In genomic region chr1:112344754-112345423, GRCh38 we compare ENCODE assay signal across 13 cellular contexts. TPM values are rescaled to one million over a fixed set of nuclear protein-coding genes. Genes with fewer than 3 reads are reported as not detected.
A peak's percentile ranks its signal among the peaks of the same experiment; 100 is the strongest.
DNase-seq lines count a peak whose midpoint lies in the region; ATAC-seq and TF ChIP-seq lines count a peak whose summit lies in the region.
"Had no signal": no experiment of that assay in that cellular context is flagged by ENCODE, and none has a peak within 500 bp of the region (broad histone marks: within the 10 kb centered on the region; RNA-seq: fewer than 3 reads in every experiment).

No MANE protein-coding gene starts in this region.

- POLR2A ChIA-PET in activated CD4-positive, alpha-beta memory T cell treated with anti-CD3 and anti-CD28 coated beads, Interleukin-2, amount 10 ng/mL, durations not matched to agents 7 days and 5 days (lab: Charles Lee): no interaction called here
- POLR2A ChIA-PET in RWPE1 (lab: Yijun Ruan, JAX; ENCODE audit: low non-redundant PET): no interaction called here

- no peaks in the 10 kb centered on the region for H3K79me1 ChIP-seq in mesenchymal stem cell (replicated peaks; ENCODE audit: low read length, poor library complexity, severe bottlenecking)

- H3K9me3 ChIP-seq in DND-41 (ENCODE audit: insufficient read depth, low read length, severe bottlenecking) (no peaks in the 10 kb centered on the region), mesenchymal stem cell (ENCODE audit: control insufficient read depth, low read length) (no peaks in the 10 kb centered on the region)
- H3K9me3 ChIP-seq: BE2C had no signal

- no peak overlapping the region for H3K4me3 Mint-ChIP-seq in activated CD4-positive, alpha-beta memory T cell treated with anti-CD3 and anti-CD28 coated beads, Interleukin-2, amount 10 ng/mL, durations not matched to agents 7 days and 5 days
- H3K4me3 Mint-ChIP-seq: immature natural killer cell had no signal

- H3K4ac ChIP-seq in mesenchymal stem cell (ENCODE audit: low read depth in 1 of 2, low read length in 2 of 2): no peak overlapping the region

- no peaks in the 10 kb centered on the region for H3K9me3 Mint-ChIP-seq in activated CD4-positive, alpha-beta memory T cell treated with anti-CD3 and anti-CD28 coated beads, Interleukin-2, amount 10 ng/mL, durations not matched to agents 7 days and 5 days

- ATAC-seq in DND-41 (ENCODE audit: insufficient read depth, low read depth) (peak; percentile 99), GM21825 (IDR thresholded peaks at IDR 0.05; ENCODE audit: unreplicated experiment) (peak; percentile 65), GM21786 (IDR thresholded peaks at IDR 0.05; ENCODE audit: unreplicated experiment) (no peak), HG03108 (IDR thresholded peaks at IDR 0.05; ENCODE audit: unreplicated experiment) (no peak), GM21723 (IDR thresholded peaks at IDR 0.05; ENCODE audit: unreplicated experiment) (no peak)

- H4K8ac ChIP-seq in mesenchymal stem cell (ENCODE audit: low read length): no peak overlapping the region

- no peak overlapping the region for H3K27ac ChIP-seq in DND-41 (ENCODE audit: low read length)
- H3K27ac ChIP-seq in mesenchymal stem cell (ENCODE audit: low read length, poor library complexity, severe bottlenecking): no peak overlapping the region
- no peak overlapping the region for H3K27ac ChIP-seq in RWPE1

- 0 out of 2 replicates have a peak, but pooled peaks cover 3% of the 10 kb centered on the region for H4K20me1 ChIP-seq in DND-41 (ENCODE audit: insufficient read depth, low read length)

- H3K9ac ChIP-seq in DND-41 (ENCODE audit: low read depth, low read length): no peak overlapping the region
- H3K9ac ChIP-seq in mesenchymal stem cell (ENCODE audit: low read length): no peak overlapping the region

- no peak overlapping the region for H2BK12ac ChIP-seq in mesenchymal stem cell (ENCODE audit: low read length in 2 of 2)

- no peak overlapping the region for H4K91ac ChIP-seq in mesenchymal stem cell (ENCODE audit: low read length)

- no peaks in the 10 kb centered on the region for H3K79me2 ChIP-seq in DND-41 (ENCODE audit: insufficient read depth, low read length)

- peak overlapping the region; percentile 22 for H3K27ac Mint-ChIP-seq in activated CD4-positive, alpha-beta memory T cell treated with anti-CD3 and anti-CD28 coated beads, Interleukin-2, amount 10 ng/mL, durations not matched to agents 7 days and 5 days
- H3K27ac Mint-ChIP-seq: immature natural killer cell had no signal

- H2AFZ ChIP-seq in DND-41 (ENCODE audit: low read depth, low read length): no peak overlapping the region
- no peak overlapping the region for H2AFZ ChIP-seq in mesenchymal stem cell (ENCODE audit: low read depth, low read length)

- H3K4me1 ChIP-seq in DND-41 (ENCODE audit: insufficient read depth, low read length): peaks cover 18% of the 10 kb centered on the region
- no peaks in the 10 kb centered on the region for H3K4me1 ChIP-seq in mesenchymal stem cell (ENCODE audit: control insufficient read depth, insufficient read depth, low read depth, low read length)
- H3K4me1 ChIP-seq: BE2C had no signal

- H3K23ac ChIP-seq in mesenchymal stem cell (ENCODE audit: low read length in 2 of 2): no peak overlapping the region

- no peak overlapping the region for H3K14ac ChIP-seq in mesenchymal stem cell (ENCODE audit: low read length in 2 of 2)

- no peak overlapping the region for H2BK120ac ChIP-seq in mesenchymal stem cell (ENCODE audit: low read depth, low read length)

- peaks cover 12% of the 10 kb centered on the region for H3K27me3 Mint-ChIP-seq in activated CD4-positive, alpha-beta memory T cell treated with anti-CD3 and anti-CD28 coated beads, Interleukin-2, amount 10 ng/mL, durations not matched to agents 7 days and 5 days

- H3K36me3 ChIP-seq in DND-41 (ENCODE audit: insufficient read depth, low read length): no peaks in the 10 kb centered on the region
- no peaks in the 10 kb centered on the region for H3K36me3 ChIP-seq in mesenchymal stem cell (ENCODE audit: control insufficient read depth in 1 of 2, insufficient read depth in 2 of 2, low read depth in 1 of 2, low read length in 2 of 2)
- H3K36me3 ChIP-seq: BE2C had no signal

- H2BK5ac ChIP-seq in mesenchymal stem cell (ENCODE audit: low read depth, low read length, poor library complexity, severe bottlenecking): no peak overlapping the region

- peaks cover 18% of the 10 kb centered on the region for H3K4me1 Mint-ChIP-seq in activated CD4-positive, alpha-beta memory T cell treated with anti-CD3 and anti-CD28 coated beads, Interleukin-2, amount 10 ng/mL, durations not matched to agents 7 days and 5 days

- no peak overlapping the region for H2AK5ac ChIP-seq in mesenchymal stem cell (ENCODE audit: low read length, severe bottlenecking)

- H2BK15ac ChIP-seq in mesenchymal stem cell (ENCODE audit: low read depth, poor library complexity, severe bottlenecking): peak overlapping the region; percentile 23

- CTCF ChIA-PET in activated CD4-positive, alpha-beta memory T cell treated with anti-CD3 and anti-CD28 coated beads, Interleukin-2, amount 10 ng/mL, durations not matched to agents 7 days and 5 days (lab: Charles Lee): interaction anchor here (1.7 to 4.0 kb wide), 2 partner anchors 13 to 46 kb away, joined by 4 to 15 read pairs; no protein-coding TSS in a partner anchor
- CTCF ChIA-PET in RWPE1 (lab: Yijun Ruan, JAX): interaction anchor here (0.6 kb wide), 1 partner anchor 603 kb away, joined by 3 read pairs; no protein-coding TSS in a partner anchor

- H3K4me3 ChIP-seq in DND-41 (ENCODE audit: low read depth in 1 of 2, low read length in 2 of 2): no peak overlapping the region
- H3K4me3 ChIP-seq in mesenchymal stem cell (ENCODE audit: insufficient read depth in 1 of 2, low read depth in 1 of 2, low read length in 2 of 2): no peak overlapping the region

- DNase-seq in DND-41: peak; percentile 62
- peak; percentile 19 for DNase-seq in activated CD4-positive, alpha-beta memory T cell treated with anti-CD3 and anti-CD28 coated beads, Interleukin-2, amount 10 ng/mL, durations not matched to agents 7 days and 5 days
- no peak for DNase-seq in mesenchymal stem cell
- DNase-seq in RWPE1 (ENCODE audit: low spot score): no peak
- DNase-seq: activated CD4-positive, alpha-beta T cell treated with anti-CD3 and anti-CD28 coated beads, Interleukin-2, amount 50 U/mL, for 4 hours; BE2C; GDM1; SW 1271 had no signal

- TF ChIP-seq CTCF in DND-41 (IDR thresholded peaks at IDR 0.05; ENCODE audit: borderline replicate concordance, extremely low read depth, low read length, poor library complexity, severe bottlenecking) (no peak), RWPE1 (conservative IDR thresholded peaks at IDR 0.05; ENCODE audit: low read depth) (no peak)

- H3K27me3 ChIP-seq in DND-41 (ENCODE audit: insufficient read depth, low read length, poor library complexity): no peaks in the 10 kb centered on the region
- peaks cover 36 to 37% of the 10 kb centered on the region in 2 experiments for H3K27me3 ChIP-seq in mesenchymal stem cell (ENCODE audit: control insufficient read depth in 1 of 2, insufficient read depth in 1 of 2, low read length in 2 of 2)

- no peaks in the 10 kb centered on the region for H3K36me3 Mint-ChIP-seq in activated CD4-positive, alpha-beta memory T cell treated with anti-CD3 and anti-CD28 coated beads, Interleukin-2, amount 10 ng/mL, durations not matched to agents 7 days and 5 days (ENCODE audit: low read depth)

- no peak overlapping the region for H3K18ac ChIP-seq in mesenchymal stem cell (ENCODE audit: low read depth in 1 of 2, low read length in 2 of 2)

- 81% methylated on average over 6 of the region's 7 CpGs for WGBS in mesenchymal stem cell

- H3K4me2 ChIP-seq in DND-41 (ENCODE audit: insufficient read depth, low read length) (peak overlapping the region; percentile 42; the same call in 1 of the 2 replicates), mesenchymal stem cell (ENCODE audit: low read length, poor library complexity, severe bottlenecking) (no peak overlapping the region)

RNA-seq across cellular contexts. Expression of gene CTTNBP2NL, which starts 51.1 kb away (rescaled TPM):
- total RNA-seq in activated CD4-positive, alpha-beta memory T cell treated with anti-CD3 and anti-CD28 coated beads, Interleukin-2, amount 10 ng/mL, durations not matched to agents 7 days and 5 days: 1 to 10 TPM; 3.4 to 3.6 TPM
- polyA plus RNA-seq in mesenchymal stem cell (2013, experiment 1 of 2): 16.2 TPM
- polyA plus RNA-seq in mesenchymal stem cell (2013, experiment 2 of 2): 17.4 TPM

Comparison
In these comparisons a context has a peak if more than half of its experiments do, and no peak if none do; other contexts are left out.
1. ATAC-seq: peak in DND-41 (single experiment) and GM21825 (single experiment); none in GM21786 (single experiment), HG03108 (single experiment) and GM21723 (single experiment).
2. DNase-seq: peak in DND-41 (single experiment) and activated CD4-positive, alpha-beta memory T cell treated with anti-CD3 and anti-CD28 coated beads, Interleukin-2, amount 10 ng/mL, durations not matched to agents 7 days and 5 days (single experiment); none in mesenchymal stem cell (single experiment) and RWPE1 (single experiment).